22 cellular contexts compared by ENCODE assay signal in the genomic region with DNA sequence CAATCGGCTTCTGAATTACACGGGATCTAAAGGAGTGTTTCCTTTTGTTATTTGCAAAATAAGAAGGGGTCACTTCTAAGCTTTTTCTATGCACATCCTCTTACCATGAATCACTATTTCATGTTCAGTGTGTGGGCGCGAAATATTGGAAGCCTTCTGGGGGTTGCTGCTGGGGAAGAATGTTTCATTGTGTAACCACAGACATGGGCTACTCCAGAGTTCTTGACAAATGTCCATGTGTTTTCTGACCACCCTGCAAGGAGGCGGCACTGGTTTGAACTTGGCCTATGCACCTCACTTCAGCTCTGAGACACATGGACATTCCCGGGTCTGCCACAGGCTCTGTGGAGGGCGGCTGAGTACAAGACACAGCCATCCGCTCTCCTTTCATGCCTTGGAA.
A peak's percentile ranks its signal among the peaks of the same experiment; 100 is the strongest.
DNase-seq lines count a peak whose midpoint lies in the region; ATAC-seq and TF ChIP-seq lines count a peak whose summit lies in the region.
"Had no signal": no experiment of that assay in that cellular context is flagged by ENCODE, and none has a peak within 500 bp of the region (broad histone marks: within the 10 kb centered on the region; RNA-seq: fewer than 3 reads in every experiment).

No MANE protein-coding gene starts in this region.

- H3K27ac Mint-ChIP-seq in activated CD4-positive, alpha-beta T cell treated with anti-CD3 and anti-CD28 coated beads for 36 hours, result no peak overlapping the region
- H3K27ac Mint-ChIP-seq: activated naive CD8-positive, alpha-beta T cell treated with anti-CD3 and anti-CD28 coated beads, Interleukin-2, amount 50 U/mL, for 24 hours had no signal

- peaks cover 8% of the 10 kb centered on the region; the same call in 1 of the 2 replicates for H3K4me1 ChIP-seq in SJSA1 (replicated peaks)
- H3K4me1 ChIP-seq in ovary (ENCODE audit: insufficient read depth), result no peaks in the 10 kb centered on the region
- H3K4me1 ChIP-seq: BE2C, gastrocnemius medialis, left lung, SJCRH30, vagina had no signal

- TF ChIP-seq EP300 in ovary (IDR thresholded peaks at IDR 0.05), result no peak

- DNase-seq in CD1c-positive myeloid dendritic cell (ENCODE audit: extremely low spot score) (peak; percentile 32), SJSA1 (ENCODE audit: low read depth in 1 of 2, low spot score in 2 of 2) (peak; percentile 31 to 51), fibroblast of gingiva (ENCODE audit: low read depth) (peak; percentile 24), sciatic nerve (ENCODE audit: low spot score) (peak; percentile 68), ovary (no peak)
- DNase-seq in activated CD4-positive, alpha-beta T cell treated with anti-CD3 and anti-CD28 coated beads for 36 hours, result no peak
- DNase-seq: activated CD4-positive, CD25-positive, alpha-beta regulatory T cell; activated naive CD8-positive, alpha-beta T cell treated with anti-CD3 and anti-CD28 coated beads, Interleukin-2, amount 50 U/mL, for 24 hours; BE2C; cerebellar nuclear complex; DMS 273 treated with DMSO at 0.1 percent for 48 hours; gastrocnemius medialis; left lung; NCI-H1436; NCI-H526 treated with DMSO at 0.1 percent for 48 hours; OCI-M1; SJCRH30; small intestine; stimulated activated CD4-positive, alpha-beta T cell treated with anti-CD3 and anti-CD28 coated beads, Interleukin-4, amount 100 ng/mL, for 24 hours; T-helper 2 cell had no signal

- no peaks in the 10 kb centered on the region for H3K9me3 Mint-ChIP-seq in activated CD4-positive, alpha-beta T cell treated with anti-CD3 and anti-CD28 coated beads for 36 hours (ENCODE audit: low read depth)
- H3K9me3 Mint-ChIP-seq: activated naive CD8-positive, alpha-beta T cell treated with anti-CD3 and anti-CD28 coated beads, Interleukin-2, amount 50 U/mL, for 24 hours had no signal

- H3K36me3 ChIP-seq in SJSA1 (no peaks in the 10 kb centered on the region), ovary (no peaks in the 10 kb centered on the region)
- H3K36me3 ChIP-seq: BE2C, gastrocnemius medialis, left lung, SJCRH30, vagina had no signal

- no peak overlapping the region for H3K4me3 Mint-ChIP-seq in activated CD4-positive, alpha-beta T cell treated with anti-CD3 and anti-CD28 coated beads for 36 hours
- H3K4me3 Mint-ChIP-seq: activated naive CD8-positive, alpha-beta T cell treated with anti-CD3 and anti-CD28 coated beads, Interleukin-2, amount 50 U/mL, for 24 hours had no signal

- H3K27ac ChIP-seq in SJSA1, result no peak overlapping the region
- no peak overlapping the region for H3K27ac ChIP-seq in ovary
- H3K27ac ChIP-seq: gastrocnemius medialis, left lung, SJCRH30, vagina had no signal

- CTCF ChIA-PET in activated CD4-positive, alpha-beta T cell treated with anti-CD3 and anti-CD28 coated beads for 36 hours (lab: Charles Lee), result no interaction called here

- H3K4me3 ChIP-seq in SJSA1 (no peak overlapping the region), ovary (no peak overlapping the region)
- H3K4me3 ChIP-seq: gastrocnemius medialis, left lung, SJCRH30, vagina had no signal

- H3K36me3 Mint-ChIP-seq in activated CD4-positive, alpha-beta T cell treated with anti-CD3 and anti-CD28 coated beads for 36 hours (ENCODE audit: low read depth), result no peaks in the 10 kb centered on the region

- H3K9me3 ChIP-seq in SJSA1 (replicated peaks) (no peaks in the 10 kb centered on the region), ovary (no peaks in the 10 kb centered on the region)
- H3K9me3 ChIP-seq: BE2C, gastrocnemius medialis, left lung, SJCRH30, vagina had no signal

- POLR2A ChIA-PET in activated CD4-positive, alpha-beta T cell treated with anti-CD3 and anti-CD28 coated beads for 36 hours (lab: Charles Lee), result no interaction called here

- ATAC-seq in sciatic nerve, result peak; percentile 86
- ATAC-seq in activated CD4-positive, alpha-beta T cell treated with anti-CD3 and anti-CD28 coated beads for 36 hours, result no peak
- no peak for ATAC-seq in HG02759 (IDR thresholded peaks at IDR 0.05; ENCODE audit: unreplicated experiment)
- ATAC-seq: activated naive CD8-positive, alpha-beta T cell treated with anti-CD3 and anti-CD28 coated beads, Interleukin-2, amount 50 U/mL, for 24 hours; left lung had no signal

- H3K4me1 Mint-ChIP-seq in activated CD4-positive, alpha-beta T cell treated with anti-CD3 and anti-CD28 coated beads for 36 hours, result no peaks in the 10 kb centered on the region
- H3K4me1 Mint-ChIP-seq: activated naive CD8-positive, alpha-beta T cell treated with anti-CD3 and anti-CD28 coated beads, Interleukin-2, amount 50 U/mL, for 24 hours had no signal

- TF ChIP-seq POLR2A in ovary (IDR thresholded peaks at IDR 0.05), result no peak

- intact Hi-C loops in sciatic nerve (cut with DNase I), result no loop called here
- intact Hi-C loops in activated CD4-positive, alpha-beta T cell treated with anti-CD3 and anti-CD28 coated beads for 36 hours (cut with DNase I, micrococcal nuclease), result loop anchor here in 1 of 2 experiments (10.0 kb wide), 1 partner anchor 56 kb away; no protein-coding TSS in a partner anchor
- intact Hi-C loops in ovary (cut with DNase I), result no loop called here

- TF ChIP-seq CTCF in ovary (IDR thresholded peaks at IDR 0.05), result no peak

- H3K27me3 ChIP-seq in SJSA1 (replicated peaks) (no peaks in the 10 kb centered on the region), ovary (peaks cover 2% of the 10 kb centered on the region)
- H3K27me3 ChIP-seq: BE2C, gastrocnemius medialis, left lung, SJCRH30, vagina had no signal

- 71 to 77% (median 77%) methylated on average over 8 of the region's 8 CpGs for WGBS in ovary, 3 donors

- H3K27me3 Mint-ChIP-seq in activated CD4-positive, alpha-beta T cell treated with anti-CD3 and anti-CD28 coated beads for 36 hours, result peaks cover 5% of the 10 kb centered on the region
- H3K27me3 Mint-ChIP-seq: activated naive CD8-positive, alpha-beta T cell treated with anti-CD3 and anti-CD28 coated beads, Interleukin-2, amount 50 U/mL, for 24 hours had no signal

Comparison
In these comparisons a context has a peak if more than half of its experiments do, and no peak if none do; other contexts are left out.
1. DNase-seq: peak in CD1c-positive myeloid dendritic cell (single experiment), SJSA1 (2 of 2), fibroblast of gingiva (single experiment) and sciatic nerve (single experiment); none in activated CD4-positive, alpha-beta T cell treated with anti-CD3 and anti-CD28 coated beads for 36 hours (single experiment) and ovary (0 of 5).